ENCODE assay signal across 1 cellular context in genomic region chr2:628651-629050, GRCh38.
TF ChIP-seq lines count a peak whose summit lies in the region.

No MANE protein-coding gene starts in this region.

TF ChIP-seq in GM23338, 12 proteins besides CTCF, POLR2A, EP300 and RAD21 (continued from another document):
- TF ChIP-seq REST (IDR thresholded peaks at IDR 0.05; ENCODE audit: unreplicated experiment) (no peak), ZNF114 (CRISPR knock-in tag; IDR thresholded peaks at IDR 0.05) (no peak), STAT1 (IDR thresholded peaks at IDR 0.05; ENCODE audit: unreplicated experiment) (no peak), POLR2AphosphoS5 (IDR thresholded peaks at IDR 0.05; ENCODE audit: low read depth) (no peak), EZH2phosphoT487 (IDR thresholded peaks at IDR 0.05; ENCODE audit: unreplicated experiment) (no peak)
- TF ChIP-seq, protein P1, sequence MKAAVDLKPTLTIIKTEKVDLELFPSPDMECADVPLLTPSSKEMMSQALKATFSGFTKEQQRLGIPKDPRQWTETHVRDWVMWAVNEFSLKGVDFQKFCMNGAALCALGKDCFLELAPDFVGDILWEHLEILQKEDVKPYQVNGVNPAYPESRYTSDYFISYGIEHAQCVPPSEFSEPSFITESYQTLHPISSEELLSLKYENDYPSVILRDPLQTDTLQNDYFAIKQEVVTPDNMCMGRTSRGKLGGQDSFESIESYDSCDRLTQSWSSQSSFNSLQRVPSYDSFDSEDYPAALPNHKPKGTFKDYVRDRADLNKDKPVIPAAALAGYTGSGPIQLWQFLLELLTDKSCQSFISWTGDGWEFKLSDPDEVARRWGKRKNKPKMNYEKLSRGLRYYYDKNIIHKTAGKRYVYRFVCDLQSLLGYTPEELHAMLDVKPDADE (IDR thresholded peaks at IDR 0.05): no peak
- TF ChIP-seq, protein P2, sequence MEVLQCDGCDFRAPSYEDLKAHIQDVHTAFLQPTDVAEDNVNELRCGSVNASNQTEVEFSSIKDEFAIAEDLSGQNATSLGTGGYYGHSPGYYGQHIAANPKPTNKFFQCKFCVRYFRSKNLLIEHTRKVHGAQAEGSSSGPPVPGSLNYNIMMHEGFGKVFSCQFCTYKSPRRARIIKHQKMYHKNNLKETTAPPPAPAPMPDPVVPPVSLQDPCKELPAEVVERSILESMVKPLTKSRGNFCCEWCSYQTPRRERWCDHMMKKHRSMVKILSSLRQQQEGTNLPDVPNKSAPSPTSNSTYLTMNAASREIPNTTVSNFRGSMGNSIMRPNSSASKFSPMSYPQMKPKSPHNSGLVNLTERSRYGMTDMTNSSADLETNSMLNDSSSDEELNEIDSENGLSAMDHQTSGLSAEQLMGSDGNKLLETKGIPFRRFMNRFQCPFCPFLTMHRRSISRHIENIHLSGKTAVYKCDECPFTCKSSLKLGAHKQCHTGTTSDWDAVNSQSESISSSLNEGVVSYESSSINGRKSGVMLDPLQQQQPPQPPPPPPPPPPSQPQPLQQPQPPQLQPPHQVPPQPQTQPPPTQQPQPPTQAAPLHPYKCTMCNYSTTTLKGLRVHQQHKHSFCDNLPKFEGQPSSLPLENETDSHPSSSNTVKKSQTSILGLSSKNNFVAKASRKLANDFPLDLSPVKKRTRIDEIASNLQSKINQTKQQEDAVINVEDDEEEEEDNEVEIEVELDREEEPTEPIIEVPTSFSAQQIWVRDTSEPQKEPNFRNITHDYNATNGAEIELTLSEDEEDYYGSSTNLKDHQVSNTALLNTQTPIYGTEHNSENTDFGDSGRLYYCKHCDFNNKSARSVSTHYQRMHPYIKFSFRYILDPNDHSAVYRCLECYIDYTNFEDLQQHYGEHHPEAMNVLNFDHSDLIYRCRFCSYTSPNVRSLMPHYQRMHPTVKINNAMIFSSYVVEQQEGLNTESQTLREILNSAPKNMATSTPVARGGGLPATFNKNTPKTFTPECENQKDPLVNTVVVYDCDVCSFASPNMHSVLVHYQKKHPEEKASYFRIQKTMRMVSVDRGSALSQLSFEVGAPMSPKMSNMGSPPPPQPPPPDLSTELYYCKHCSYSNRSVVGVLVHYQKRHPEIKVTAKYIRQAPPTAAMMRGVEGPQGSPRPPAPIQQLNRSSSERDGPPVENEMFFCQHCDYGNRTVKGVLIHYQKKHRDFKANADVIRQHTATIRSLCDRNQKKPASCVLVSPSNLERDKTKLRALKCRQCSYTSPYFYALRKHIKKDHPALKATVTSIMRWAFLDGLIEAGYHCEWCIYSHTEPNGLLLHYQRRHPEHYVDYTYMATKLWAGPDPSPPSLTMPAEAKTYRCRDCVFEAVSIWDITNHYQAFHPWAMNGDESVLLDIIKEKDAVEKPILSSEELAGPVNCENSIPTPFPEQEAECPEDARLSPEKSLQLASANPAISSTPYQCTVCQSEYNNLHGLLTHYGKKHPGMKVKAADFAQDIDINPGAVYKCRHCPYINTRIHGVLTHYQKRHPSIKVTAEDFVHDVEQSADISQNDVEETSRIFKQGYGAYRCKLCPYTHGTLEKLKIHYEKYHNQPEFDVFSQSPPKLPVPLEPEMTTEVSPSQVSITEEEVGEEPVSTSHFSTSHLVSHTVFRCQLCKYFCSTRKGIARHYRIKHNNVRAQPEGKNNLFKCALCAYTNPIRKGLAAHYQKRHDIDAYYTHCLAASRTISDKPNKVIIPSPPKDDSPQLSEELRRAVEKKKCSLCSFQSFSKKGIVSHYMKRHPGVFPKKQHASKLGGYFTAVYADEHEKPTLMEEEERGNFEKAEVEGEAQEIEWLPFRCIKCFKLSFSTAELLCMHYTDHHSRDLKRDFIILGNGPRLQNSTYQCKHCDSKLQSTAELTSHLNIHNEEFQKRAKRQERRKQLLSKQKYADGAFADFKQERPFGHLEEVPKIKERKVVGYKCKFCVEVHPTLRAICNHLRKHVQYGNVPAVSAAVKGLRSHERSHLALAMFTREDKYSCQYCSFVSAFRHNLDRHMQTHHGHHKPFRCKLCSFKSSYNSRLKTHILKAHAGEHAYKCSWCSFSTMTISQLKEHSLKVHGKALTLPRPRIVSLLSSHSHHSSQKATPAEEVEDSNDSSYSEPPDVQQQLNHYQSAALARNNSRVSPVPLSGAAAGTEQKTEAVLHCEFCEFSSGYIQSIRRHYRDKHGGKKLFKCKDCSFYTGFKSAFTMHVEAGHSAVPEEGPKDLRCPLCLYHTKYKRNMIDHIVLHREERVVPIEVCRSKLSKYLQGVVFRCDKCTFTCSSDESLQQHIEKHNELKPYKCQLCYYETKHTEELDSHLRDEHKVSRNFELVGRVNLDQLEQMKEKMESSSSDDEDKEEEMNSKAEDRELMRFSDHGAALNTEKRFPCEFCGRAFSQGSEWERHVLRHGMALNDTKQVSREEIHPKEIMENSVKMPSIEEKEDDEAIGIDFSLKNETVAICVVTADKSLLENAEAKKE (CRISPR knock-in tag; IDR thresholded peaks at IDR 0.05): no peak
